Comparison of ENCODE assay signal across 8 cellular contexts in genomic region chr12:108838194-108839010, GRCh38.
DNase-seq lines count a peak whose midpoint lies in the region; ATAC-seq lines count a peak whose summit lies in the region.

No MANE protein-coding gene starts in this region.

- H3K9ac ChIP-seq in HUES6 (ENCODE audit: low read length), result peak overlapping the region; percentile 49
- H3K9ac ChIP-seq in iPS-20b (ENCODE audit: low read depth, low read length), result no peak overlapping the region; the same call in 1 of the 2 replicates

- ATAC-seq in GM21526 (IDR thresholded peaks at IDR 0.05; ENCODE audit: low FRiP score, unreplicated experiment), result peak; percentile 73

- H3K9me3 ChIP-seq in HUES6 (ENCODE audit: control insufficient read depth, insufficient read depth, low read depth, low read length) (no peaks in the 10 kb centered on the region), iPS-20b (ENCODE audit: insufficient read depth, low read depth, low read length) (no peaks in the 10 kb centered on the region)

- no peaks in the 10 kb centered on the region for H3K27me3 ChIP-seq in HUES6 (ENCODE audit: control insufficient read depth, insufficient read depth, low read length)
- H3K27me3 ChIP-seq in iPS-20b (ENCODE audit: insufficient read depth, low read length), result no peaks in the 10 kb centered on the region

- H3K4me1 ChIP-seq in HUES6 (ENCODE audit: control insufficient read depth, insufficient read depth, low read length) (peaks cover 40% of the 10 kb centered on the region), iPS-20b (ENCODE audit: insufficient read depth, low read length) (peaks cover 18% of the 10 kb centered on the region)

- DNase-seq in DMS153 treated with DMSO at 0.1 percent for 48 hours (lab: John Stamatoyannopoulos, UW; ENCODE audit: unreplicated experiment), result peak; percentile 93
- peak in 4 of 5 experiments; percentile 32 to 96 (median 54) for DNase-seq in T-helper 2 cell
- DNase-seq in astrocyte of the hippocampus (ENCODE audit: low read depth, low spot score), result peak; percentile 100
- peak; percentile 60 to 62 for DNase-seq in stimulated activated CD4-positive, alpha-beta T cell treated with anti-CD3 and anti-CD28 coated beads, Interleukin-15, amount 100 ng/mL, for 48 hours (ENCODE audit: low read depth in 2 of 2)
- DNase-seq in NCI-H526 (lab: John Stamatoyannopoulos, UW), result no peak

- peak overlapping the region; percentile 82 for H3K27ac ChIP-seq in HUES6 (ENCODE audit: low read depth, low read length)
- peak overlapping the region; percentile 29 for H3K27ac ChIP-seq in iPS-20b (ENCODE audit: low read length)

- H3K36me3 ChIP-seq in HUES6 (ENCODE audit: control insufficient read depth, insufficient read depth, low read length) (peaks cover 16% of the 10 kb centered on the region), iPS-20b (ENCODE audit: insufficient read depth, low read depth, low read length) (peaks cover 17% of the 10 kb centered on the region)

- no peak overlapping the region for H3K4me3 ChIP-seq in HUES6 (ENCODE audit: low read depth, low read length)
- no peak overlapping the region for H3K4me3 ChIP-seq in iPS-20b (ENCODE audit: low read length)

Comparison
In these comparisons a context has a peak if more than half of its experiments do, and no peak if none do; other contexts are left out.
1. DNase-seq: peak in DMS153 treated with DMSO at 0.1 percent for 48 hours (single experiment), T-helper 2 cell (4 of 5), astrocyte of the hippocampus (single experiment) and stimulated activated CD4-positive, alpha-beta T cell treated with anti-CD3 and anti-CD28 coated beads, Interleukin-15, amount 100 ng/mL, for 48 hours (2 of 2); none in NCI-H526 (0 of 2).